Comparison of ENCODE assay signal across 14 cellular contexts in the genomic region with DNA sequence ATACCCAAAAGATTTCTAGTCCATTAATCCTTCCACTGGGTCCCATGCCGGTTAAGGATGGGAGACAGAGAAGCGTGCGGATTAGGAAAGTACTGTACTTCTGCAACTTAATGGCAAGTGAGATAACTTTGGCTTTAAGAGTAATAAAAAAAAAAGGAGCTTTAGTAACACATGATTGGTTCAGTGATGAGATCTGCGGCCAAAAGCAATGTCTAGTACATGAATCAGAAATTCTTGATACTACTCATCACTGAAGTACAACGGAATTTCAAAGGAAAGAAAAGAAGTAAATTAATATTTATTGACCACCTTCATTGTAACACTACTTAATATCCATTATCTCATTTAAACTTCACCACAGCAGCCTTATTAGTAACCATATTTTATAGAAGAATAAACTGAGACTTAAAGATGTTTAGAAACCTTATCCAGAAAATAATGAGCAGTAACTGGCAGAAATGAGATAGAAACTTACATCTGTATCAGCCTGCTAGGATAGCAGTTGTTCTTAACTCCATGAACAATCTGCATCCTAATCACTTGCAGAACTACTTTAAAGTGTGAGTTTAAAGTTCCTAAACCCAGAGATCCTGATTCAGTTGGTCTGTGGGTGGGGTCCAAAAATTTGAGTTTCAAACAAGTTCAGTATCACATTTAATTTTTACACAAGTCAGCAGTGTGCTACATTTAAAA. TPM values are rescaled to one million over a fixed set of nuclear protein-coding genes. Genes with fewer than 3 reads are reported as not detected.
A peak's percentile ranks its signal among the peaks of the same experiment; 100 is the strongest.
DNase-seq lines count a peak whose midpoint lies in the region; ATAC-seq and TF ChIP-seq lines count a peak whose summit lies in the region.
"Had no signal": no experiment of that assay in that cellular context is flagged by ENCODE, and none has a peak within 500 bp of the region (broad histone marks: within the 10 kb centered on the region; RNA-seq: fewer than 3 reads in every experiment).

No MANE protein-coding gene starts in this region.

- no peaks in the 10 kb centered on the region for H3K36me3 ChIP-seq in fibroblast of lung (ENCODE audit: control insufficient read depth, insufficient read depth, low read length)
- H3K36me3 ChIP-seq in thyroid gland: no peaks in the 10 kb centered on the region
- H3K36me3 ChIP-seq in colonic mucosa: no peaks in the 10 kb centered on the region
- H3K36me3 ChIP-seq: right atrium auricular region had no signal

- CTCF ChIA-PET in RWPE1 (lab: Yijun Ruan, JAX): interaction anchor here (0.5 kb wide), 1 partner anchor 429 kb away, joined by 3 read pairs; no protein-coding TSS in a partner anchor

- peak; percentile 78 for DNase-seq in GM03348 (ENCODE audit: low spot score)
- DNase-seq in RWPE1 (ENCODE audit: low spot score): peak; percentile 34
- peak; percentile 71 to 94 for DNase-seq in fibroblast of lung (ENCODE audit: low read depth in 2 of 2)
- peak; percentile 23 for DNase-seq in smooth muscle cell of the brain vasculature (ENCODE audit: low read depth, low spot score)
- DNase-seq in thyroid gland: no peak
- DNase-seq in colonic mucosa: no peak
- DNase-seq: activated CD4-positive, alpha-beta T cell treated with anti-CD3 and anti-CD28 coated beads, Interleukin-2, amount 50 U/mL, for 48 hours; hippocampal formation; left ventricle myocardium superior; NCI-H1694; NCI-H69; stimulated activated naive CD8-positive, alpha-beta T cell treated with anti-CD3 and anti-CD28 coated beads, Interleukin-15, Interleukin-2, amounts not matched to agents 100 U/mL and 50 U/mL, for 24 hours had no signal

- intact Hi-C loops in thyroid gland (cut with DNase I) (no loop called here), colonic mucosa (cut with DNase I) (no loop called here)

- H3K27ac ChIP-seq in RWPE1 (no peak overlapping the region), fibroblast of lung (ENCODE audit: insufficient read depth, low read length) (peak overlapping the region; percentile 55), thyroid gland (no peak overlapping the region), colonic mucosa (no peak overlapping the region)
- H3K27ac ChIP-seq: right atrium auricular region had no signal

- H3K9me3 ChIP-seq in fibroblast of lung (ENCODE audit: control insufficient read depth, insufficient read depth, low read depth, low read length) (no peaks in the 10 kb centered on the region), thyroid gland (no peaks in the 10 kb centered on the region), colonic mucosa (no peaks in the 10 kb centered on the region)
- H3K9me3 ChIP-seq: right atrium auricular region had no signal

- no peaks in the 10 kb centered on the region for H3K27me3 ChIP-seq in fibroblast of lung (ENCODE audit: control insufficient read depth, insufficient read depth, low read length)
- H3K27me3 ChIP-seq in thyroid gland: no peaks in the 10 kb centered on the region
- no peaks in the 10 kb centered on the region for H3K27me3 ChIP-seq in colonic mucosa
- H3K27me3 ChIP-seq: right atrium auricular region had no signal

- no peak for TF ChIP-seq POLR2A in thyroid gland (IDR thresholded peaks at IDR 0.05)

- peak overlapping the region; percentile 72 for H3K4me2 ChIP-seq in fibroblast of lung (ENCODE audit: extremely low read depth, insufficient read depth, low read length)

- H3K4me3 ChIP-seq in fibroblast of lung (replicated peaks in 1 of 4; ENCODE audit: control extremely low read depth in 1 of 4, insufficient read depth in 1 of 4, low read depth in 3 of 4, low read length in 4 of 4) (no peak overlapping the region), thyroid gland (replicated peaks in 1 of 3) (no peak overlapping the region), colonic mucosa (no peak overlapping the region)
- H3K4me3 ChIP-seq: right atrium auricular region had no signal

- H3K9ac ChIP-seq in fibroblast of lung (ENCODE audit: insufficient read depth, low read length) (no peak overlapping the region), colonic mucosa (ENCODE audit: low read depth in 2 of 2, low read length in 2 of 2) (no peak overlapping the region)

- ATAC-seq in GM18907 (IDR thresholded peaks at IDR 0.05; ENCODE audit: unreplicated experiment): no peak
- ATAC-seq: left ventricle myocardium superior; stimulated activated naive CD8-positive, alpha-beta T cell treated with anti-CD3 and anti-CD28 coated beads, Interleukin-15, Interleukin-2, amounts not matched to agents 100 U/mL and 50 U/mL, for 24 hours had no signal

- H3K4me1 ChIP-seq in fibroblast of lung (ENCODE audit: control insufficient read depth, extremely low read depth, insufficient read depth, low read length) (no peaks in the 10 kb centered on the region), thyroid gland (no peaks in the 10 kb centered on the region), colonic mucosa (no peaks in the 10 kb centered on the region)
- H3K4me1 ChIP-seq: right atrium auricular region had no signal

- POLR2A ChIA-PET in RWPE1 (lab: Yijun Ruan, JAX; ENCODE audit: low non-redundant PET): no interaction called here

- no peaks in the 10 kb centered on the region for H4K20me1 ChIP-seq in fibroblast of lung (ENCODE audit: control insufficient read depth, extremely low read depth, insufficient read depth, low read length)

- TF ChIP-seq CTCF in RWPE1 (conservative IDR thresholded peaks at IDR 0.05; ENCODE audit: low read depth) (no peak), fibroblast of lung (conservative IDR thresholded peaks at IDR 0.05 in 1 of 2, IDR thresholded peaks at IDR 0.05 in 1 of 2; ENCODE audit: low read depth in 1 of 2, low read length in 2 of 2) (no peak), thyroid gland (IDR thresholded peaks at IDR 0.05) (no peak), colonic mucosa (IDR thresholded peaks at IDR 0.05) (no peak)

- H3K79me2 ChIP-seq in fibroblast of lung (ENCODE audit: control insufficient read depth, insufficient read depth, low read length): no peaks in the 10 kb centered on the region

- no peak overlapping the region for H2AFZ ChIP-seq in fibroblast of lung (ENCODE audit: low read length)

- 91 to 92% methylated on average over 5 of the region's 5 CpGs for WGBS in thyroid gland, 2 donors

RNA-seq across cellular contexts. Expression of a gene that starts 14.1 kb away (rescaled TPM):
- 0.51 and 4.6 TPM in 2 replicates for total RNA-seq in fibroblast of lung
- polyA plus RNA-seq in fibroblast of lung: 6.5 and 20.7 TPM in 2 replicates
- polyA plus RNA-seq in fibroblast of lung (2012): 4.1 and 16.1 TPM in 2 replicates
- not detected in 2 replicates for polyA minus RNA-seq in fibroblast of lung (ENCODE audit: low replicate concordance)
- total RNA-seq in thyroid gland: 1 to 10 TPM in 1 of 4 donors, under 1 TPM in 1, not detected in 2; 0.44 to 2.2 TPM
- 10 to 100 TPM in 1 of 2 donors, 1 to 10 TPM in 1; 6.8 to 17.6 TPM for total RNA-seq in colonic mucosa

Comparison
In these comparisons a context has a peak if more than half of its experiments do, and no peak if none do; other contexts are left out.
1. DNase-seq: peak in GM03348 (single experiment), RWPE1 (single experiment), fibroblast of lung (2 of 2) and smooth muscle cell of the brain vasculature (single experiment); none in thyroid gland (0 of 2) and colonic mucosa (single experiment).